ENCODE assay signal across 19 cellular contexts in the genomic region with DNA sequence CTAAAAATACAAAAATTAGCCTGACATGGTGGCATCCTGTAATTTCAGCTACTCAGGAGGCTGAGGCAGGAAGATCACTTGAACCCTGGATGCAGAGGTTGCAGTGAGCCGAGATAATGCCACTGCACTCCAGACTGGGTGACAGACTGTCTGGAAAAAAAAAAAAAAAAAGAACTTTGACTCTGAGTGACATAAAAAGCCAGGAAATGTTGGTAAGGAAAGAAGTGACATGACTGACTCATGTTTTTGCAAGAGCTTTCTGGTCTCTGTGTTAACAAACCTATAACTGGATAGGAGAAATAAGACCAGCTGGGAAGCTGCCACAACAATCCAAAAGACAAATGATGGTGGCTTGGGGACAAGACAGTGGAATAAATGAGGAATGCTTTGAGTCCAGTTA.
"Had no signal": no experiment of that assay in that cellular context is flagged by ENCODE, and none has a peak within 500 bp of the region (broad histone marks: within the 10 kb centered on the region; RNA-seq: fewer than 3 reads in every experiment).

No MANE protein-coding gene starts in this region.

- DNase-seq: hypothalamus; islet precursor cell; kidney glomerular epithelial cell; left cardiac atrium; left lung; lower lobe of right lung; mammary epithelial cell; mesenchymal stem cell; naive thymus-derived CD4-positive, alpha-beta T cell; ovary; right lobe of liver; stimulated activated CD4-positive, alpha-beta T cell treated with anti-CD3 and anti-CD28 coated beads, Interleukin-4, amount 100 ng/mL, for 24 hours; stimulated activated naive CD4-positive, alpha-beta T cell; substantia nigra; uterus had no signal

- H3K4me1 ChIP-seq: left lung, lower lobe of right lung, right atrium auricular region, right lobe of liver, tibial nerve, uterus had no signal

- H3K9me3 ChIP-seq: lower lobe of right lung, ovary, right lobe of liver, uterus had no signal

- H3K36me3 ChIP-seq: left lung, lower lobe of right lung, ovary, right atrium auricular region, right lobe of liver, tibial nerve, uterus had no signal

- H3K4me3 ChIP-seq: left lung, lower lobe of right lung, ovary, right atrium auricular region, right lobe of liver, tibial nerve, uterus had no signal

- ATAC-seq: left cardiac atrium; left lung; lower lobe of right lung; naive thymus-derived CD4-positive, alpha-beta T cell; natural killer cell treated with Interleukin-12 subunit alpha and Interleukin-12 subunit beta and Interleukin-15 and Interleukin-18, amount 100 ng/mL, for 72 hours; right lobe of liver; stimulated activated effector memory CD8-positive, alpha-beta T cell treated with anti-CD3 and anti-CD28 coated beads, Interleukin-12 subunit alpha, Interleukin-12 subunit beta, amount 100 ng/mL, for 72 hours had no signal

- H3K27ac ChIP-seq: left lung, lower lobe of right lung, ovary, right atrium auricular region, right lobe of liver, tibial nerve, uterus had no signal

- H3K27me3 ChIP-seq: left lung, ovary, right atrium auricular region, right lobe of liver, tibial nerve, uterus had no signal
